12 cellular contexts compared by ENCODE assay signal in the genomic region with DNA sequence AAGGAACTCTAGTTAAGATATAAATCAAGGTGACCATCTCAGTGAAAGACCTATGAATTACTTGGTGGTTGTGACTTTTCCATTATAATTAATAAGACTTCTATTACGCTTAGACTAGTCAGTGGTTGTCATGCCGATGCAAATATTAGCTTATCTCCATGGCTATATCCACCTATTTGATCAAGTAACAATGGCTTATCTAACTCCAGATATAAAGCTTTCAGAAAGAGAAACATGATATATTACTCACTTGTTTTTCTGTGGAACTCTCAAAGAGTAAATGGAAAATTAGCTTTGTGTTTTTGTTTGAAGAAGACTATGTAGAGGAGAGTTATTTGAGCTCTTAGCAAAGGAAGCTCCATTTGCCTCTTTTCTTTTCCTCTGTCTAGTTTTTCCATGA.
DNase-seq lines count a peak whose midpoint lies in the region; ATAC-seq and TF ChIP-seq lines count a peak whose summit lies in the region.
"Had no signal": no experiment of that assay in that cellular context is flagged by ENCODE, and none has a peak within 500 bp of the region (broad histone marks: within the 10 kb centered on the region; RNA-seq: fewer than 3 reads in every experiment).

No MANE protein-coding gene starts in this region.

- no peak overlapping the region for H3K4me3 Mint-ChIP-seq in GM23338
- no peak overlapping the region for H3K4me3 Mint-ChIP-seq in effector memory CD8-positive, alpha-beta T cell

- H3K9me3 Mint-ChIP-seq in GM23338, result peaks cover 3% of the 10 kb centered on the region; the same call in 1 of the 3 replicates
- H3K9me3 Mint-ChIP-seq in effector memory CD8-positive, alpha-beta T cell, result no peaks in the 10 kb centered on the region

- H3K27me3 Mint-ChIP-seq in GM23338 (ENCODE audit: insufficient read depth, low read depth, poor library complexity), result no peaks in the 10 kb centered on the region
- H3K27me3 Mint-ChIP-seq in effector memory CD8-positive, alpha-beta T cell, result peaks cover 0 to 8% of the 10 kb centered on the region in 2 donors

- no peaks in the 10 kb centered on the region; the same call in 2 of the 3 replicates for H3K36me3 Mint-ChIP-seq in GM23338 (ENCODE audit: low read depth)
- H3K36me3 Mint-ChIP-seq in effector memory CD8-positive, alpha-beta T cell (ENCODE audit: insufficient read depth), result no peaks in the 10 kb centered on the region

- no peak overlapping the region for H3K27ac Mint-ChIP-seq in GM23338
- H3K27ac Mint-ChIP-seq in effector memory CD8-positive, alpha-beta T cell, result no peak overlapping the region

- H2AFZ ChIP-seq in GM23338, result peak overlapping the region; percentile 41; the same call in 1 of the 2 replicates

- H4K20me1 ChIP-seq in GM23338 (replicated peaks; ENCODE audit: insufficient read depth), result no peaks in the 10 kb centered on the region

- H3K4me1 Mint-ChIP-seq in GM23338, result peaks cover 12% of the 10 kb centered on the region
- H3K4me1 Mint-ChIP-seq in effector memory CD8-positive, alpha-beta T cell (ENCODE audit: low read depth in 2 of 2), result no peaks in the 10 kb centered on the region

- H3K36me3 ChIP-seq in GM23338 (ENCODE audit: insufficient read depth) (no peaks in the 10 kb centered on the region), Peyer's patch (no peaks in the 10 kb centered on the region)

- no peaks in the 10 kb centered on the region for H3K79me2 ChIP-seq in GM23338 (replicated peaks; ENCODE audit: insufficient read depth)

- intact Hi-C loops in head of caudate nucleus (cut with DNase I), result no loop called here

- ATAC-seq in GM23338, result no peak
- ATAC-seq in effector memory CD8-positive, alpha-beta T cell (replicated peaks), result no peak
- ATAC-seq: K562 had no signal

- no peaks in the 10 kb centered on the region for H3K9me2 ChIP-seq in GM23338 (ENCODE audit: insufficient read depth)

- TF ChIP-seq CTCF in GM23338 (conservative IDR thresholded peaks at IDR 0.05; ENCODE audit: low read depth in 2 of 2), result no peak
- TF ChIP-seq CTCF in fibroblast of the aortic adventitia (IDR thresholded peaks at IDR 0.05; ENCODE audit: insufficient read depth, low read length), result no peak
- no peak for TF ChIP-seq CTCF in Peyer's patch (IDR thresholded peaks at IDR 0.05)

- no peaks in the 10 kb centered on the region for H3F3A ChIP-seq in GM23338 (replicated peaks; ENCODE audit: low read depth)

- no peak overlapping the region for H3K4me2 ChIP-seq in GM23338

- H3K27me3 ChIP-seq in GM23338 (ENCODE audit: insufficient read depth) (no peaks in the 10 kb centered on the region), Peyer's patch (no peaks in the 10 kb centered on the region)

- TF ChIP-seq POLR2A in Peyer's patch (IDR thresholded peaks at IDR 0.05), result no peak

- H3K9me3 ChIP-seq in Peyer's patch, result no peaks in the 10 kb centered on the region

- H3K4me3 ChIP-seq in GM23338 (no peak overlapping the region), fibroblast of the aortic adventitia (ENCODE audit: low read depth, low read length) (no peak overlapping the region), Peyer's patch (no peak overlapping the region)
- H3K4me3 ChIP-seq: K562 had no signal

- no peak overlapping the region for H3K27ac ChIP-seq in GM23338 (ENCODE audit: low read depth)
- no peak overlapping the region for H3K27ac ChIP-seq in Peyer's patch

- peaks cover 10% of the 10 kb centered on the region for H3K4me1 ChIP-seq in GM23338 (ENCODE audit: insufficient read depth)
- no peaks in the 10 kb centered on the region for H3K4me1 ChIP-seq in Peyer's patch

- DNase-seq in COLO668 (lab: John Stamatoyannopoulos, UW; ENCODE audit: unreplicated experiment) (peak; percentile 21), GM23338 (ENCODE audit: low spot score) (no peak), NCI-H748 (lab: John Stamatoyannopoulos, UW; ENCODE audit: unreplicated experiment) (peak; percentile 89), fibroblast of the aortic adventitia (ENCODE audit: low read depth) (peak; percentile 5), Peyer's patch (no peak), head of caudate nucleus (no peak)
- no peak for DNase-seq in effector memory CD8-positive, alpha-beta T cell
- DNase-seq: AML-193, GOT3, NCI-H187, SHP77 treated with DMSO at 0.1 percent for 48 hours had no signal

TF ChIP-seq in GM23338, 12 proteins besides CTCF, POLR2A, EP300 and RAD21 (continues in another document):
- TF ChIP-seq, protein P1, sequence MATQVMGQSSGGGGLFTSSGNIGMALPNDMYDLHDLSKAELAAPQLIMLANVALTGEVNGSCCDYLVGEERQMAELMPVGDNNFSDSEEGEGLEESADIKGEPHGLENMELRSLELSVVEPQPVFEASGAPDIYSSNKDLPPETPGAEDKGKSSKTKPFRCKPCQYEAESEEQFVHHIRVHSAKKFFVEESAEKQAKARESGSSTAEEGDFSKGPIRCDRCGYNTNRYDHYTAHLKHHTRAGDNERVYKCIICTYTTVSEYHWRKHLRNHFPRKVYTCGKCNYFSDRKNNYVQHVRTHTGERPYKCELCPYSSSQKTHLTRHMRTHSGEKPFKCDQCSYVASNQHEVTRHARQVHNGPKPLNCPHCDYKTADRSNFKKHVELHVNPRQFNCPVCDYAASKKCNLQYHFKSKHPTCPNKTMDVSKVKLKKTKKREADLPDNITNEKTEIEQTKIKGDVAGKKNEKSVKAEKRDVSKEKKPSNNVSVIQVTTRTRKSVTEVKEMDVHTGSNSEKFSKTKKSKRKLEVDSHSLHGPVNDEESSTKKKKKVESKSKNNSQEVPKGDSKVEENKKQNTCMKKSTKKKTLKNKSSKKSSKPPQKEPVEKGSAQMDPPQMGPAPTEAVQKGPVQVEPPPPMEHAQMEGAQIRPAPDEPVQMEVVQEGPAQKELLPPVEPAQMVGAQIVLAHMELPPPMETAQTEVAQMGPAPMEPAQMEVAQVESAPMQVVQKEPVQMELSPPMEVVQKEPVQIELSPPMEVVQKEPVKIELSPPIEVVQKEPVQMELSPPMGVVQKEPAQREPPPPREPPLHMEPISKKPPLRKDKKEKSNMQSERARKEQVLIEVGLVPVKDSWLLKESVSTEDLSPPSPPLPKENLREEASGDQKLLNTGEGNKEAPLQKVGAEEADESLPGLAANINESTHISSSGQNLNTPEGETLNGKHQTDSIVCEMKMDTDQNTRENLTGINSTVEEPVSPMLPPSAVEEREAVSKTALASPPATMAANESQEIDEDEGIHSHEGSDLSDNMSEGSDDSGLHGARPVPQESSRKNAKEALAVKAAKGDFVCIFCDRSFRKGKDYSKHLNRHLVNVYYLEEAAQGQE (IDR thresholded peaks at IDR 0.05; ENCODE audit: unreplicated experiment), result no peak
- TF ChIP-seq POLR2AphosphoS5 (IDR thresholded peaks at IDR 0.05; ENCODE audit: low read depth) (no peak), ZNF331 (CRISPR knock-in tag; IDR thresholded peaks at IDR 0.05; ENCODE audit: low read depth) (no peak)
- TF ChIP-seq, protein P2, sequence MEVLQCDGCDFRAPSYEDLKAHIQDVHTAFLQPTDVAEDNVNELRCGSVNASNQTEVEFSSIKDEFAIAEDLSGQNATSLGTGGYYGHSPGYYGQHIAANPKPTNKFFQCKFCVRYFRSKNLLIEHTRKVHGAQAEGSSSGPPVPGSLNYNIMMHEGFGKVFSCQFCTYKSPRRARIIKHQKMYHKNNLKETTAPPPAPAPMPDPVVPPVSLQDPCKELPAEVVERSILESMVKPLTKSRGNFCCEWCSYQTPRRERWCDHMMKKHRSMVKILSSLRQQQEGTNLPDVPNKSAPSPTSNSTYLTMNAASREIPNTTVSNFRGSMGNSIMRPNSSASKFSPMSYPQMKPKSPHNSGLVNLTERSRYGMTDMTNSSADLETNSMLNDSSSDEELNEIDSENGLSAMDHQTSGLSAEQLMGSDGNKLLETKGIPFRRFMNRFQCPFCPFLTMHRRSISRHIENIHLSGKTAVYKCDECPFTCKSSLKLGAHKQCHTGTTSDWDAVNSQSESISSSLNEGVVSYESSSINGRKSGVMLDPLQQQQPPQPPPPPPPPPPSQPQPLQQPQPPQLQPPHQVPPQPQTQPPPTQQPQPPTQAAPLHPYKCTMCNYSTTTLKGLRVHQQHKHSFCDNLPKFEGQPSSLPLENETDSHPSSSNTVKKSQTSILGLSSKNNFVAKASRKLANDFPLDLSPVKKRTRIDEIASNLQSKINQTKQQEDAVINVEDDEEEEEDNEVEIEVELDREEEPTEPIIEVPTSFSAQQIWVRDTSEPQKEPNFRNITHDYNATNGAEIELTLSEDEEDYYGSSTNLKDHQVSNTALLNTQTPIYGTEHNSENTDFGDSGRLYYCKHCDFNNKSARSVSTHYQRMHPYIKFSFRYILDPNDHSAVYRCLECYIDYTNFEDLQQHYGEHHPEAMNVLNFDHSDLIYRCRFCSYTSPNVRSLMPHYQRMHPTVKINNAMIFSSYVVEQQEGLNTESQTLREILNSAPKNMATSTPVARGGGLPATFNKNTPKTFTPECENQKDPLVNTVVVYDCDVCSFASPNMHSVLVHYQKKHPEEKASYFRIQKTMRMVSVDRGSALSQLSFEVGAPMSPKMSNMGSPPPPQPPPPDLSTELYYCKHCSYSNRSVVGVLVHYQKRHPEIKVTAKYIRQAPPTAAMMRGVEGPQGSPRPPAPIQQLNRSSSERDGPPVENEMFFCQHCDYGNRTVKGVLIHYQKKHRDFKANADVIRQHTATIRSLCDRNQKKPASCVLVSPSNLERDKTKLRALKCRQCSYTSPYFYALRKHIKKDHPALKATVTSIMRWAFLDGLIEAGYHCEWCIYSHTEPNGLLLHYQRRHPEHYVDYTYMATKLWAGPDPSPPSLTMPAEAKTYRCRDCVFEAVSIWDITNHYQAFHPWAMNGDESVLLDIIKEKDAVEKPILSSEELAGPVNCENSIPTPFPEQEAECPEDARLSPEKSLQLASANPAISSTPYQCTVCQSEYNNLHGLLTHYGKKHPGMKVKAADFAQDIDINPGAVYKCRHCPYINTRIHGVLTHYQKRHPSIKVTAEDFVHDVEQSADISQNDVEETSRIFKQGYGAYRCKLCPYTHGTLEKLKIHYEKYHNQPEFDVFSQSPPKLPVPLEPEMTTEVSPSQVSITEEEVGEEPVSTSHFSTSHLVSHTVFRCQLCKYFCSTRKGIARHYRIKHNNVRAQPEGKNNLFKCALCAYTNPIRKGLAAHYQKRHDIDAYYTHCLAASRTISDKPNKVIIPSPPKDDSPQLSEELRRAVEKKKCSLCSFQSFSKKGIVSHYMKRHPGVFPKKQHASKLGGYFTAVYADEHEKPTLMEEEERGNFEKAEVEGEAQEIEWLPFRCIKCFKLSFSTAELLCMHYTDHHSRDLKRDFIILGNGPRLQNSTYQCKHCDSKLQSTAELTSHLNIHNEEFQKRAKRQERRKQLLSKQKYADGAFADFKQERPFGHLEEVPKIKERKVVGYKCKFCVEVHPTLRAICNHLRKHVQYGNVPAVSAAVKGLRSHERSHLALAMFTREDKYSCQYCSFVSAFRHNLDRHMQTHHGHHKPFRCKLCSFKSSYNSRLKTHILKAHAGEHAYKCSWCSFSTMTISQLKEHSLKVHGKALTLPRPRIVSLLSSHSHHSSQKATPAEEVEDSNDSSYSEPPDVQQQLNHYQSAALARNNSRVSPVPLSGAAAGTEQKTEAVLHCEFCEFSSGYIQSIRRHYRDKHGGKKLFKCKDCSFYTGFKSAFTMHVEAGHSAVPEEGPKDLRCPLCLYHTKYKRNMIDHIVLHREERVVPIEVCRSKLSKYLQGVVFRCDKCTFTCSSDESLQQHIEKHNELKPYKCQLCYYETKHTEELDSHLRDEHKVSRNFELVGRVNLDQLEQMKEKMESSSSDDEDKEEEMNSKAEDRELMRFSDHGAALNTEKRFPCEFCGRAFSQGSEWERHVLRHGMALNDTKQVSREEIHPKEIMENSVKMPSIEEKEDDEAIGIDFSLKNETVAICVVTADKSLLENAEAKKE (CRISPR knock-in tag; IDR thresholded peaks at IDR 0.05), result no peak

Comparison
In these comparisons a context has a peak if more than half of its experiments do, and no peak if none do; other contexts are left out.
1. DNase-seq: peak in COLO668 (single experiment), NCI-H748 (single experiment) and fibroblast of the aortic adventitia (single experiment); none in GM23338 (single experiment), Peyer's patch (0 of 3), effector memory CD8-positive, alpha-beta T cell (0 of 3) and head of caudate nucleus (0 of 42).